ENCODE assay signal across 29 cellular contexts in the genomic region with DNA sequence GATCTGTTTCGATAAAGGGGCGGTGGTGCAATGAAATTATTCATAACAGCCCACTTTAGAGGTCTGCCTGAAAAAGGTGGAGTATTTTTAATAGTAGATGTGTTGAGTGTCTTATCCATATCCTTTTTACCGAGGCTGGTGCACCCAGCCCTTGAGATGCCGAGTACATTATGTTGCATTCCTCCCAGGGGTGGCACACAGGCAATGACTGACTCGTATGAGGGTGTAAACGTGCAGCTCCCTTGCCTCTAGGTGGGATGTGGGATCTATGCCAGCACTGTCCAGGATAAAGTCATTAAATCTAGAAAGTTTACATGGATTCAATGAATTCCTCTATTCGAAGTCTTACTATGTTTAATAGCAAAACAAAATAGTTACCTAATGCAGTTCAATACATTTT.
"Had no signal": no experiment of that assay in that cellular context is flagged by ENCODE, and none has a peak within 500 bp of the region (broad histone marks: within the 10 kb centered on the region; RNA-seq: fewer than 3 reads in every experiment).

No MANE protein-coding gene starts in this region.

- H3K4me2 ChIP-seq: smooth muscle cell had no signal

- H3K27ac ChIP-seq: neutrophil, pancreas, prostate gland, skin epidermis, spleen, suprapubic skin, testis, tibial artery, transverse colon, upper lobe of right lung, vagina had no signal

- DNase-seq: naive B cell; naive thymus-derived CD8-positive, alpha-beta T cell; nephron progenitor cell; nucleus accumbens; pancreas; right cardiac atrium; spleen; stimulated activated CD4-positive, alpha-beta T cell treated with anti-CD3 and anti-CD28 coated beads, Interleukin-12 subunit alpha, Interleukin-12 subunit beta, amount 100 ng/mL, for 4 hours; stimulated activated CD4-positive, alpha-beta T cell treated with anti-CD3 and anti-CD28 coated beads, Interleukin-1b, Interleukin-23, amount 100 ng/mL, for 48 hours; stimulated activated CD4-positive, alpha-beta T cell treated with anti-CD3 and anti-CD28 coated beads, Interleukin-4, amount 100 ng/mL, for 1 hour; stimulated activated CD4-positive, alpha-beta T cell treated with anti-CD3 and anti-CD28 coated beads, Interleukin-4, amount 100 ng/mL, for 4 hours; stimulated activated CD8-positive, alpha-beta memory T cell treated with anti-CD3 and anti-CD28 coated beads, Interleukin-4, amount 100 ng/mL, for 48 hours; stimulated activated naive CD4-positive, alpha-beta T cell; stimulated activated naive CD8-positive, alpha-beta T cell treated with anti-CD3 and anti-CD28 coated beads, Interleukin-15, amount 100 ng/mL, for 72 hours; stimulated activated naive CD8-positive, alpha-beta T cell treated with anti-CD3 and anti-CD28 coated beads, Interleukin-15, Interleukin-2, amounts not matched to agents 100 U/mL and 50 U/mL, for 24 hours; substantia nigra; testis; tibial artery; transverse colon; upper lobe of right lung had no signal

- H3K4me3 ChIP-seq: pancreas, prostate gland, skin epidermis, smooth muscle cell, spleen, suprapubic skin, testis, tibial artery, transverse colon, upper lobe of right lung, vagina had no signal

- H3K9me3 ChIP-seq: neutrophil, pancreas, prostate gland, suprapubic skin, testis, tibial artery, transverse colon, upper lobe of right lung, vagina had no signal

- H3K36me3 ChIP-seq: neutrophil, pancreas, prostate gland, spleen, suprapubic skin, tibial artery, transverse colon, upper lobe of right lung, vagina had no signal

- ATAC-seq: naive thymus-derived CD8-positive, alpha-beta T cell; natural killer cell treated with Interleukin-12 subunit alpha and Interleukin-12 subunit beta and Interleukin-15 and Interleukin-18, amount 100 ng/mL, for 72 hours; pancreas; right cardiac atrium; sciatic nerve; stimulated activated memory B cell treated with anti-CD40 and anti-IgM and Interleukin-4, amounts not matched to agents 10 μg/mL and 1 μg/mL and 100 μg/mL, for 72 hours; stimulated activated naive CD8-positive, alpha-beta T cell treated with anti-CD3 and anti-CD28 coated beads, Interleukin-15, amount 100 ng/mL, for 72 hours; stimulated activated naive CD8-positive, alpha-beta T cell treated with anti-CD3 and anti-CD28 coated beads, Interleukin-15, Interleukin-2, amounts not matched to agents 100 U/mL and 50 U/mL, for 24 hours; upper lobe of right lung had no signal

- H3K27me3 ChIP-seq: neutrophil, pancreas, spleen, suprapubic skin, testis, tibial artery, transverse colon, upper lobe of right lung, vagina had no signal

- H3K4me1 ChIP-seq: prostate gland, spleen, testis, tibial artery, transverse colon, upper lobe of right lung had no signal
